ENCODE assay signal across 14 cellular contexts in the genomic region with DNA sequence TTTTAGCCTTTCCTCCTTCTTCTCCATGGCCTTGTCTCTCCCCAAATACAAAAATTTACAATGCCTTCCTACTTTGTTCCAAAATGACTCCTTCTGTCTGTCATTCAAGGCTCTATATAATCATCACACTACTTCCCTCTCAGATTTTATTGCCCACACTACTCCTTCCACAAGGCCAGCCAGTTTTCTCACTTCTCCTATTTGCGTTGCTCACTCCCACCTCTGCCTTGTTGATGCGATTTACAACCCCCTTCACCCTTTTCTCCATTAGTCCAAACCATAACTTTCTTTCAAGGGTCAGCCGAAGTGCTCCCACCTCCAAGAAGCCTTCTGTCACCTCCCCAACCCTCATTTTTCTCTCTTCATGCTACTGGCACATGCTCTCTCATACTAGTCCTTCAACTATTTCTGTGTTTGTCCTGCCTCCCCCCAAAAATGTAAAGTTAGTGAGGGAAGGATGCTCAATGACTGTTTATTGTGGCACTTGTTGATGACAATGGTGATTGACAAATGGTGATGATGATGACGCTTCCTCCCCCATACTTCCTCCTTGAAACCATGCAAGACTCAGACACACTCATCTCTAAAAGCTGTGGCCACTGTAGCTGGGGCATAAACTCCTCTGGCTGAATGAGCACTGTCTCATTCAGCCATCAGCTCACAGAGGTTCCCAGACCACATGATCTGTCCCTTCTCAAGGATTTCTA. TPM values are rescaled to one million over a fixed set of nuclear protein-coding genes. Genes with fewer than 3 reads are reported as not detected.
A peak's percentile ranks its signal among the peaks of the same experiment; 100 is the strongest.
DNase-seq lines count a peak whose midpoint lies in the region; ATAC-seq and TF ChIP-seq lines count a peak whose summit lies in the region.
"Had no signal": no experiment of that assay in that cellular context is flagged by ENCODE, and none has a peak within 500 bp of the region (broad histone marks: within the 10 kb centered on the region; RNA-seq: fewer than 3 reads in every experiment).

No MANE protein-coding gene starts in this region.

- TF ChIP-seq POLR2A in prostate gland (IDR thresholded peaks at IDR 0.05) = no peak

- TF ChIP-seq CTCF in activated CD8-positive, alpha-beta T cell treated with anti-CD3 and anti-CD28 coated beads for 36 hours (IDR thresholded peaks at IDR 0.05) = no peak
- TF ChIP-seq CTCF in osteocyte (IDR thresholded peaks at IDR 0.05) (no peak), prostate gland (IDR thresholded peaks at IDR 0.05) (no peak)

- POLR2A ChIA-PET in activated CD8-positive, alpha-beta T cell treated with anti-CD3 and anti-CD28 coated beads for 36 hours (lab: Charles Lee) = no interaction called here
- POLR2A ChIA-PET in activated CD8-positive, alpha-beta T cell treated with anti-CD3 and anti-CD28 coated beads, Interleukin-2, amount 10 ng/mL, durations not matched to agents 7 days and 5 days (lab: Charles Lee) = no interaction called here

- 89% methylated on average over 4 of the region's 4 CpGs for WGBS in prostate gland

- intact Hi-C loops in activated CD8-positive, alpha-beta T cell treated with anti-CD3 and anti-CD28 coated beads for 36 hours (cut with micrococcal nuclease) = no loop called here
- intact Hi-C loops in prostate gland (cut with DNase I) = no loop called here

- no peaks in the 10 kb centered on the region for H3K27me3 ChIP-seq in prostate gland (replicated peaks; ENCODE audit: insufficient read depth)

- H3K9me3 ChIP-seq in prostate gland = no peaks in the 10 kb centered on the region
- H3K9me3 ChIP-seq: adrenal gland had no signal

- H3K4me3 Mint-ChIP-seq in activated CD8-positive, alpha-beta T cell treated with anti-CD3 and anti-CD28 coated beads for 36 hours = no peak overlapping the region
- no peak overlapping the region for H3K4me3 Mint-ChIP-seq in activated CD8-positive, alpha-beta T cell treated with anti-CD3 and anti-CD28 coated beads, Interleukin-2, amount 10 ng/mL, durations not matched to agents 7 days and 5 days
- no peak overlapping the region for H3K4me3 Mint-ChIP-seq in osteocyte (ENCODE audit: unreplicated experiment)
- H3K4me3 Mint-ChIP-seq: type B pancreatic cell had no signal

- H3K27ac ChIP-seq in prostate gland = no peak overlapping the region
- H3K27ac ChIP-seq: adrenal gland had no signal

- no peaks in the 10 kb centered on the region for H3K4me1 ChIP-seq in prostate gland (replicated peaks)

- peaks cover 3% of the 10 kb centered on the region for H3K36me3 Mint-ChIP-seq in activated CD8-positive, alpha-beta T cell treated with anti-CD3 and anti-CD28 coated beads for 36 hours (ENCODE audit: low read depth)
- no peaks in the 10 kb centered on the region for H3K36me3 Mint-ChIP-seq in activated CD8-positive, alpha-beta T cell treated with anti-CD3 and anti-CD28 coated beads, Interleukin-2, amount 10 ng/mL, durations not matched to agents 7 days and 5 days (ENCODE audit: low read depth)
- no peaks in the 10 kb centered on the region for H3K36me3 Mint-ChIP-seq in osteocyte (ENCODE audit: unreplicated experiment)
- H3K36me3 Mint-ChIP-seq: type B pancreatic cell had no signal

- peaks cover 4% of the 10 kb centered on the region for H3K9me3 Mint-ChIP-seq in activated CD8-positive, alpha-beta T cell treated with anti-CD3 and anti-CD28 coated beads for 36 hours
- no peaks in the 10 kb centered on the region for H3K9me3 Mint-ChIP-seq in activated CD8-positive, alpha-beta T cell treated with anti-CD3 and anti-CD28 coated beads, Interleukin-2, amount 10 ng/mL, durations not matched to agents 7 days and 5 days (ENCODE audit: insufficient read depth)
- H3K9me3 Mint-ChIP-seq in osteocyte (ENCODE audit: unreplicated experiment) = peaks cover 13% of the 10 kb centered on the region

- H3K4me1 Mint-ChIP-seq in activated CD8-positive, alpha-beta T cell treated with anti-CD3 and anti-CD28 coated beads for 36 hours (ENCODE audit: low read depth) = peaks cover 31% of the 10 kb centered on the region
- peaks cover 16% of the 10 kb centered on the region for H3K4me1 Mint-ChIP-seq in activated CD8-positive, alpha-beta T cell treated with anti-CD3 and anti-CD28 coated beads, Interleukin-2, amount 10 ng/mL, durations not matched to agents 7 days and 5 days (ENCODE audit: low read depth)
- peaks cover 5% of the 10 kb centered on the region for H3K4me1 Mint-ChIP-seq in osteocyte (ENCODE audit: unreplicated experiment)

- H3K27ac Mint-ChIP-seq in activated CD8-positive, alpha-beta T cell treated with anti-CD3 and anti-CD28 coated beads for 36 hours = peak overlapping the region; percentile 74
- H3K27ac Mint-ChIP-seq in activated CD8-positive, alpha-beta T cell treated with anti-CD3 and anti-CD28 coated beads, Interleukin-2, amount 10 ng/mL, durations not matched to agents 7 days and 5 days = no peak overlapping the region
- H3K27ac Mint-ChIP-seq in osteocyte (ENCODE audit: unreplicated experiment) = no peak overlapping the region
- H3K27ac Mint-ChIP-seq: type B pancreatic cell had no signal

- no peaks in the 10 kb centered on the region for H3K27me3 Mint-ChIP-seq in activated CD8-positive, alpha-beta T cell treated with anti-CD3 and anti-CD28 coated beads for 36 hours
- no peaks in the 10 kb centered on the region for H3K27me3 Mint-ChIP-seq in activated CD8-positive, alpha-beta T cell treated with anti-CD3 and anti-CD28 coated beads, Interleukin-2, amount 10 ng/mL, durations not matched to agents 7 days and 5 days (ENCODE audit: low read depth)
- H3K27me3 Mint-ChIP-seq in osteocyte (ENCODE audit: unreplicated experiment) = peaks cover 4% of the 10 kb centered on the region

- no peak overlapping the region for H3K4me3 ChIP-seq in prostate gland
- H3K4me3 ChIP-seq: adrenal gland had no signal

- peak; percentile 68 for ATAC-seq in activated CD8-positive, alpha-beta T cell treated with anti-CD3 and anti-CD28 coated beads for 36 hours
- ATAC-seq in activated CD8-positive, alpha-beta T cell treated with anti-CD3 and anti-CD28 coated beads, Interleukin-2, amount 10 ng/mL, durations not matched to agents 7 days and 5 days = no peak
- ATAC-seq in HG02588 (IDR thresholded peaks at IDR 0.05; ENCODE audit: unreplicated experiment) (peak; percentile 69), HG03565 (IDR thresholded peaks at IDR 0.05; ENCODE audit: unreplicated experiment) (peak; percentile 78)

- no peaks in the 10 kb centered on the region for H3K36me3 ChIP-seq in prostate gland
- H3K36me3 ChIP-seq: adrenal gland had no signal

- DNase-seq in activated CD8-positive, alpha-beta T cell treated with anti-CD3 and anti-CD28 coated beads for 36 hours = peak; percentile 50
- no peak for DNase-seq in activated CD8-positive, alpha-beta T cell treated with anti-CD3 and anti-CD28 coated beads, Interleukin-2, amount 10 ng/mL, durations not matched to agents 7 days and 5 days
- peak; percentile 7 to 9 for DNase-seq in stimulated activated CD8-positive, alpha-beta memory T cell treated with anti-CD3 and anti-CD28 coated beads, Interleukin-15, amount 100 ng/mL, for 48 hours (ENCODE audit: low read depth in 2 of 2)
- no peak for DNase-seq in NCI-H748 treated with DMSO at 0.1 percent for 48 hours (lab: John Stamatoyannopoulos, UW)
- no peak for DNase-seq in osteocyte (ENCODE audit: extremely low spot score, unreplicated experiment)
- no peak for DNase-seq in prostate gland (ENCODE audit: low spot score)
- DNase-seq: ACHN, adrenal gland, NCI-H1092 had no signal

- CTCF ChIA-PET in activated CD8-positive, alpha-beta T cell treated with anti-CD3 and anti-CD28 coated beads for 36 hours (lab: Charles Lee) = no interaction called here
- CTCF ChIA-PET in activated CD8-positive, alpha-beta T cell treated with anti-CD3 and anti-CD28 coated beads, Interleukin-2, amount 10 ng/mL, durations not matched to agents 7 days and 5 days (lab: Charles Lee) = no interaction called here

RNA-seq across cellular contexts. Expression of gene XKRX, which starts 2.7 kb away (rescaled TPM):
- under 1 TPM; 0.43 to 0.49 TPM for total RNA-seq in activated CD8-positive, alpha-beta T cell treated with anti-CD3 and anti-CD28 coated beads for 36 hours
- total RNA-seq in activated CD8-positive, alpha-beta T cell treated with anti-CD3 and anti-CD28 coated beads, Interleukin-2, amount 10 ng/mL, durations not matched to agents 7 days and 5 days = not detected
- not detected in 2 replicates for total RNA-seq in osteocyte
- under 1 TPM; 0.36 to 0.85 TPM for total RNA-seq in prostate gland

RNA-seq across cellular contexts. Expression of gene ARL13A, which starts 38.1 kb away (rescaled TPM):
- not detected for total RNA-seq in activated CD8-positive, alpha-beta T cell treated with anti-CD3 and anti-CD28 coated beads for 36 hours
- total RNA-seq in activated CD8-positive, alpha-beta T cell treated with anti-CD3 and anti-CD28 coated beads, Interleukin-2, amount 10 ng/mL, durations not matched to agents 7 days and 5 days = not detected
- total RNA-seq in osteocyte (not detected in 2 replicates), prostate gland (1 to 10 TPM in 1 of 2 donors, not detected in 1; 1.2 TPM)
- total RNA-seq: adrenal gland, fibroblast of lung, lung microvascular endothelial cell had no signal

RNA-seq across cellular contexts. Expression of gene NOX1, which starts 57.2 kb away (rescaled TPM):
- not detected for total RNA-seq in activated CD8-positive, alpha-beta T cell treated with anti-CD3 and anti-CD28 coated beads for 36 hours
- total RNA-seq in activated CD8-positive, alpha-beta T cell treated with anti-CD3 and anti-CD28 coated beads, Interleukin-2, amount 10 ng/mL, durations not matched to agents 7 days and 5 days = not detected
- total RNA-seq in osteocyte (not detected in 2 replicates), prostate gland (under 1 TPM; 0.14 to 0.62 TPM)
- total RNA-seq: adrenal gland, fibroblast of lung, lung microvascular endothelial cell had no signal

Comparison
In these comparisons a context has a peak if more than half of its experiments do, and no peak if none do; other contexts are left out.
1. DNase-seq: peak in activated CD8-positive, alpha-beta T cell treated with anti-CD3 and anti-CD28 coated beads for 36 hours (single experiment) and stimulated activated CD8-positive, alpha-beta memory T cell treated with anti-CD3 and anti-CD28 coated beads, Interleukin-15, amount 100 ng/mL, for 48 hours (2 of 2); none in activated CD8-positive, alpha-beta T cell treated with anti-CD3 and anti-CD28 coated beads, Interleukin-2, amount 10 ng/mL, durations not matched to agents 7 days and 5 days (single experiment), NCI-H748 treated with DMSO at 0.1 percent for 48 hours (single experiment), osteocyte (single experiment) and prostate gland (single experiment).